ENCODE assay signal across 9 cellular contexts in genomic region chr10:102620615-102621417, GRCh38. TPM values are rescaled to one million over a fixed set of nuclear protein-coding genes. Genes with fewer than 3 reads are reported as not detected.
DNase-seq lines count a peak whose midpoint lies in the region; ATAC-seq, FAIRE-seq and TF ChIP-seq lines count a peak whose summit lies in the region.
"Had no signal": no experiment of that assay in that cellular context is flagged by ENCODE, and none has a peak within 500 bp of the region (broad histone marks: within the 10 kb centered on the region; RNA-seq: fewer than 3 reads in every experiment).

No MANE protein-coding gene starts in this region.

- H3F3A ChIP-seq in MM.1S (ENCODE audit: insufficient read depth, low read length), result no peaks in the 10 kb centered on the region

- H2BK20ac ChIP-seq in IMR-90 (ENCODE audit: low read depth, low read length), result peak overlapping the region; percentile 40; the same call in 1 of the 2 replicates

- peak overlapping the region; percentile 53 for H4K91ac ChIP-seq in IMR-90 (ENCODE audit: insufficient read depth, low read depth, low read length)

- H3K23ac ChIP-seq in IMR-90 (ENCODE audit: low read depth, low read length), result no peak overlapping the region; the same call in 1 of the 2 replicates

- H3K79me1 ChIP-seq in IMR-90 (ENCODE audit: low read depth in 1 of 2, low read length in 2 of 2), result peaks cover 4 to 24% of the 10 kb centered on the region in 2 experiments; a peak in 2 of 4 replicates

- H2BK120ac ChIP-seq in IMR-90 (ENCODE audit: low read depth, low read length), result peak overlapping the region; percentile 47

- TF ChIP-seq POLR2A in IMR-90 (IDR thresholded peaks at IDR 0.05; ENCODE audit: low read depth, low read length), result no peak
- no peak for TF ChIP-seq POLR2A in HepG2 (IDR thresholded peaks at IDR 0.05; ENCODE audit: insufficient read depth in 1 of 2, low read depth in 2 of 2, low read length in 2 of 2)
- TF ChIP-seq POLR2A in spleen (IDR thresholded peaks at IDR 0.05), result no peak

- H3K56ac ChIP-seq in IMR-90 (ENCODE audit: extremely low read depth, insufficient read depth, low read length), result no peak overlapping the region

- H3K36me3 ChIP-seq in IMR-90 (ENCODE audit: control insufficient read depth, insufficient read depth, low read length) (peaks cover 20% of the 10 kb centered on the region), colonic mucosa (no peaks in the 10 kb centered on the region), HepG2 (replicated peaks in 1 of 2; ENCODE audit: control insufficient read depth in 1 of 2, insufficient read depth in 2 of 2, low read length in 2 of 2) (peaks cover 6 to 20% of the 10 kb centered on the region in 2 experiments; a peak in 4 of 5 replicates), spleen (peaks cover 0 to 63% (median 25%) of the 10 kb centered on the region in 6 donors), MM.1S (replicated peaks; ENCODE audit: insufficient read depth, low read length) (no peaks in the 10 kb centered on the region)

- in situ Hi-C loops in IMR-90 (cut with MboI; ENCODE audit: low sequenced_read_pairs), result no loop called here
- in situ Hi-C loops in HepG2 (cut with HindIII; ENCODE audit: extremely low pct_ligation_motif_present, low pct_unique_long_range_greater_than_20kb), result no loop called here
- in situ Hi-C loops in KBM-7 (cut with MboI; ENCODE audit: low pct_unique_long_range_greater_than_20kb, low sequenced_read_pairs), result no loop called here

- H3K9me2 ChIP-seq in MM.1S (replicated peaks; ENCODE audit: insufficient read depth, low read length), result no peaks in the 10 kb centered on the region

- dilution Hi-C loops in IMR-90 (cut with HindIII; ENCODE audit: low sequenced_read_pairs, unreplicated experiment), result no loop called here

- H3K79me2 ChIP-seq in HepG2 (ENCODE audit: insufficient read depth, low read length), result no peaks in the 10 kb centered on the region
- H3K79me2 ChIP-seq in MM.1S (ENCODE audit: low read length), result no peaks in the 10 kb centered on the region

- no TSS peak for BruUV-seq in IMR-90 (replicated peaks; lab: Mats Ljungman, UMichigan)
- BruUV-seq in HepG2 (replicated peaks; lab: Mats Ljungman, UMichigan), result no TSS peak

- H3K9me1 ChIP-seq in IMR-90 (ENCODE audit: insufficient read depth, low read length), result peaks cover 28% of the 10 kb centered on the region

- H2BK5ac ChIP-seq in IMR-90 (ENCODE audit: low read depth, low read length, poor library complexity, severe bottlenecking), result peak overlapping the region; percentile 9

- H3K4me1 ChIP-seq in IMR-90 (ENCODE audit: control insufficient read depth, insufficient read depth, low read length), result peaks cover 29% of the 10 kb centered on the region
- peaks cover 9% of the 10 kb centered on the region for H3K4me1 ChIP-seq in colonic mucosa
- H3K4me1 ChIP-seq in HepG2 (ENCODE audit: insufficient read depth, low read length), result peaks cover 48% of the 10 kb centered on the region
- H3K4me1 ChIP-seq in spleen, result peaks cover 9 to 63% (median 40%) of the 10 kb centered on the region in 6 donors
- H3K4me1 ChIP-seq in MM.1S (ENCODE audit: low read length), result no peaks in the 10 kb centered on the region

- H3K14ac ChIP-seq in IMR-90 (replicated peaks; ENCODE audit: low read depth, low read length), result peak overlapping the region; percentile 76

- FAIRE-seq in HepG2 (lab: Jason Lieb, UNC), result no peak

- H2AK9ac ChIP-seq in IMR-90 (replicated peaks; ENCODE audit: low read depth, low read length, poor library complexity), result peak overlapping the region; percentile 81

- POLR2A ChIA-PET in IMR-90 (lab: Charles Lee; ENCODE audit: unreplicated experiment) (no interaction called here), HepG2 (lab: Yijun Ruan, JAX) (interaction anchor here (0.7 to 2.0 kb wide), 4 partner anchors 19 to 23 kb away, joined by 3 to 8 read pairs (median 4); no protein-coding TSS in a partner anchor)

- TF ChIP-seq RAD21 in IMR-90 (IDR thresholded peaks at IDR 0.05; ENCODE audit: low read length), result no peak
- no peak for TF ChIP-seq RAD21 in HepG2 (CRISPR knock-in tag; IDR thresholded peaks at IDR 0.05)

- ATAC-seq in IMR-90 (ENCODE audit: low read depth), result peak; percentile 52
- ATAC-seq in HepG2, result no peak; the same call in 1 of the 3 replicates
- ATAC-seq in GM18868 (IDR thresholded peaks at IDR 0.05; ENCODE audit: unreplicated experiment), result no peak

- no peaks in the 10 kb centered on the region for H3K9me3 ChIP-seq in IMR-90 (ENCODE audit: control insufficient read depth, insufficient read depth, low read length)
- H3K9me3 ChIP-seq in colonic mucosa, result no peaks in the 10 kb centered on the region
- H3K9me3 ChIP-seq in HepG2 (ENCODE audit: low read length), result no peaks in the 10 kb centered on the region
- no peaks in the 10 kb centered on the region for H3K9me3 ChIP-seq in spleen
- no peaks in the 10 kb centered on the region for H3K9me3 ChIP-seq in MM.1S (replicated peaks; ENCODE audit: insufficient read depth, low read length)

- peak overlapping the region in 1 of 2 experiments; percentile 45; a peak in 2 of 4 replicates for H4K8ac ChIP-seq in IMR-90 (ENCODE audit: low read depth in 2 of 2, low read length in 2 of 2)

- CTCF ChIA-PET in IMR-90 (lab: Yijun Ruan, JAX), result no interaction called here
- CTCF ChIA-PET in HepG2 (lab: Yijun Ruan, JAX; ENCODE audit: low intra/inter-chr PET ratio, low total read pairs), result no interaction called here

- TF ChIP-seq CTCF in IMR-90 (conservative IDR thresholded peaks at IDR 0.05; ENCODE audit: low read depth, low read length) (no peak), colonic mucosa (IDR thresholded peaks at IDR 0.05) (no peak), HepG2 (CRISPR knock-in tag; IDR thresholded peaks at IDR 0.05) (no peak), spleen (IDR thresholded peaks at IDR 0.05 in 8 of 11, conservative IDR thresholded peaks at IDR 0.05 in 3 of 11) (no peak), MM.1S (IDR thresholded peaks at IDR 0.05; ENCODE audit: low read length) (no peak)

- H3K4me2 ChIP-seq in IMR-90 (ENCODE audit: low read depth, low read length) (0 out of 2 replicates have a peak overlapping the region, but pooled peaks have one; percentile 12), HepG2 (ENCODE audit: low read depth, low read length) (no peak overlapping the region), MM.1S (ENCODE audit: low read depth, low read length) (no peak overlapping the region)

- peak overlapping the region; percentile 31; the same call in 1 of the 3 replicates for H2BK15ac ChIP-seq in IMR-90 (ENCODE audit: low read depth, low read length)

- H4K20me1 ChIP-seq in IMR-90 (ENCODE audit: insufficient read depth, low read length), result no peaks in the 10 kb centered on the region
- H4K20me1 ChIP-seq in HepG2 (ENCODE audit: insufficient read depth, low read length), result no peaks in the 10 kb centered on the region
- H4K20me1 ChIP-seq in MM.1S (ENCODE audit: insufficient read depth, low read length), result no peaks in the 10 kb centered on the region

- H2AK5ac ChIP-seq in IMR-90 (ENCODE audit: low read depth, low read length), result peak overlapping the region; percentile 73

- WGBS in IMR-90 (ENCODE audit: extremely low coverage in 2 of 2, insufficient read length in 1 of 2), 2 experiments, result 55% methylated on average over 8 of the region's 14 CpGs; no CpG with 5 or more reads in 1 of the 2 experiments
- 90% methylated on average over 12 of the region's 14 CpGs for WGBS in HepG2 (ENCODE audit: low lambda C conversion rate)
- 76 to 84% (median 79%) methylated on average over 9 to 14 of the region's 14 CpGs for WGBS in spleen, 5 donors

- peak overlapping the region; percentile 24 for H3K27ac ChIP-seq in IMR-90 (ENCODE audit: insufficient read depth, low read length)
- H3K27ac ChIP-seq in colonic mucosa, result peak overlapping the region; percentile 29
- H3K27ac ChIP-seq in HepG2 (ENCODE audit: extremely low read length, insufficient read depth, low read length), result no peak overlapping the region
- H3K27ac ChIP-seq in spleen, result peak overlapping the region; percentile 9 to 64 (median 45)
- no peak overlapping the region for H3K27ac ChIP-seq in MM.1S (ENCODE audit: low read length)

- H3K4ac ChIP-seq in IMR-90 (ENCODE audit: low read depth, low read length), result peak overlapping the region; percentile 56

- no peak overlapping the region for H4K5ac ChIP-seq in IMR-90 (ENCODE audit: low read depth, low read length)

- H3K27me3 ChIP-seq in IMR-90 (ENCODE audit: control insufficient read depth, insufficient read depth, low read length), result no peaks in the 10 kb centered on the region
- no peaks in the 10 kb centered on the region for H3K27me3 ChIP-seq in colonic mucosa
- no peaks in the 10 kb centered on the region for H3K27me3 ChIP-seq in HepG2 (ENCODE audit: control insufficient read depth in 1 of 2, insufficient read depth in 2 of 2, low read length in 2 of 2)
- H3K27me3 ChIP-seq in spleen (replicated peaks in 1 of 7), result no peaks in the 10 kb centered on the region
- no peaks in the 10 kb centered on the region for H3K27me3 ChIP-seq in MM.1S (replicated peaks; ENCODE audit: insufficient read depth, low read length)

- no peak overlapping the region for H3K18ac ChIP-seq in IMR-90 (ENCODE audit: low read depth, low read length)

- H3K4me3 ChIP-seq in IMR-90 (ENCODE audit: insufficient read depth, low read depth, low read length) (no peak overlapping the region), colonic mucosa (no peak overlapping the region), HepG2 (replicated peaks in 1 of 3; ENCODE audit: insufficient read depth in 1 of 3, low read depth in 2 of 3, low read length in 3 of 3) (no peak overlapping the region), spleen (no peak overlapping the region), MM.1S (ENCODE audit: low read length) (no peak overlapping the region)

- TF ChIP-seq EP300 in HepG2 (IDR thresholded peaks at IDR 0.05; ENCODE audit: low read depth in 2 of 2, low read length in 2 of 2) (no peak), HepG2 (CRISPR knock-in tag; IDR thresholded peaks at IDR 0.05; ENCODE audit: borderline replicate concordance) (no peak)

- intact Hi-C loops in IMR-90 (cut with micrococcal nuclease), result no loop called here
- intact Hi-C loops in colonic mucosa (cut with DNase I), result no loop called here
- intact Hi-C loops in HepG2 (cut with micrococcal nuclease; ENCODE audit: unreplicated experiment), result no loop called here
- intact Hi-C loops in spleen (cut with DNase I; ENCODE audit: low total_unique reads), result no loop called here

- DNase-seq in IMR-90, result peak; percentile 55
- DNase-seq in colonic mucosa, result no peak
- no peak for DNase-seq in HepG2 (ENCODE audit: low spot score)
- DNase-seq in spleen, result no peak
- no peak for DNase-seq in COLO668 (lab: John Stamatoyannopoulos, UW; ENCODE audit: unreplicated experiment)
- no peak for DNase-seq in KBM-7
- no peak for DNase-seq in MM.1S
- DNase-seq: NCI-H1694 had no signal

- 0 out of 2 replicates have a peak overlapping the region, but pooled peaks have one; percentile 2 for H3K9ac ChIP-seq in IMR-90 (ENCODE audit: low read depth, low read length)
- peak overlapping the region in 1 of 2 donors; percentile 16 for H3K9ac ChIP-seq in colonic mucosa (ENCODE audit: low read depth in 2 of 2, low read length in 2 of 2)
- H3K9ac ChIP-seq in HepG2 (ENCODE audit: insufficient read depth, low read depth, low read length), result no peak overlapping the region
- no peak overlapping the region for H3K9ac ChIP-seq in MM.1S (ENCODE audit: low read length)

- H2AFZ ChIP-seq in IMR-90 (replicated peaks; ENCODE audit: low read length, poor library complexity), result peak overlapping the region; percentile 62
- no peak overlapping the region for H2AFZ ChIP-seq in HepG2 (ENCODE audit: low read length)
- no peak overlapping the region for H2AFZ ChIP-seq in MM.1S (ENCODE audit: low read length)

RNA-seq across cellular contexts. Expression of gene TRIM8, which starts 23.5 kb away (rescaled TPM):
- total RNA-seq in IMR-90 (2012; rRNA removed) (25.5 and 30.0 TPM in 2 replicates), colonic mucosa (10 to 100 TPM; 64.9 to 79.6 TPM), HepG2 (2016; rRNA removed; fragmentation: Illumina TruSeq; extraction: Trizol) (38.9 and 39.8 TPM in 2 replicates), spleen (100 to 1,000 TPM in 2 of 7 donors, 10 to 100 TPM in 5; 86.3 to 116 (median 94.9) TPM)
- polyA plus RNA-seq in IMR-90 (2012; rRNA removed) (124 and 126 TPM in 2 replicates), HepG2 (2011; rRNA removed) (66.5 and 84.1 TPM in 2 replicates), spleen (10 to 100 TPM; 23.5 to 37.6 (median 27.0) TPM)
- polyA plus RNA-seq in IMR-90 (2012; cell fraction: cytosol; rRNA removed), result 102 and 174 TPM in 2 replicates
- polyA plus RNA-seq in IMR-90 (2012; cell fraction: nucleus; rRNA removed; ENCODE audit: low replicate concordance), result 82.9 and 135 TPM in 2 replicates
- 13.4 and 13.6 TPM in 2 replicates for total RNA-seq in HepG2 (2016; cell fraction: cytosol; rRNA removed; fragmentation: Illumina TruSeq; extraction: Trizol; ENCODE audit: low read depth)
- 33.2 and 39.7 TPM in 2 replicates for total RNA-seq in HepG2 (2016; cell fraction: insoluble cytoplasmic fraction; rRNA removed; fragmentation: Illumina TruSeq; extraction: Trizol)
- 49.9 and 53.6 TPM in 2 replicates for total RNA-seq in HepG2 (2016; cell fraction: membrane; rRNA removed; fragmentation: Illumina TruSeq; extraction: Trizol)
- total RNA-seq in HepG2 (2016; cell fraction: nucleus; rRNA removed; fragmentation: Illumina TruSeq; extraction: Trizol), result 21.9 and 30.8 TPM in 2 replicates
- polyA plus RNA-seq in HepG2 (2011; cell fraction: cytosol; rRNA removed), result 62.9 and 70.1 TPM in 2 replicates
- polyA plus RNA-seq in HepG2 (2011; cell fraction: nucleus; rRNA removed), result 86.9 and 92.0 TPM in 2 replicates
- 98.0 and 117 TPM in 2 replicates for polyA plus RNA-seq in HepG2 (2012)
- 18.4 and 21.2 TPM in 2 replicates for polyA plus RNA-seq in HepG2 (2016; cell fraction: cytosol; fragmentation: Illumina TruSeq; extraction: Trizol; ENCODE audit: low read depth)
- 51.6 and 70.7 TPM in 2 replicates for polyA plus RNA-seq in HepG2 (2016; cell fraction: insoluble cytoplasmic fraction; fragmentation: Illumina TruSeq; extraction: Trizol; ENCODE audit: low read depth)
- polyA plus RNA-seq in HepG2 (2016; cell fraction: membrane; fragmentation: Illumina TruSeq; extraction: Trizol; ENCODE audit: low read depth), result 57.9 and 63.0 TPM in 2 replicates
- polyA plus RNA-seq in HepG2 (2016; cell fraction: nucleus; fragmentation: Illumina TruSeq; extraction: Trizol; ENCODE audit: insufficient read depth, low read depth), result 63.9 and 73.5 TPM in 2 replicates
- 23.8 and 82.1 TPM in 2 replicates for polyA minus RNA-seq in HepG2 (2011; rRNA and poly(A)+ RNA removed; ENCODE audit: low replicate concordance)
- 41.1 and 48.2 TPM in 2 replicates for polyA minus RNA-seq in HepG2 (2011; cell fraction: cytosol; rRNA and poly(A)+ RNA removed)
- 36.6 and 46.0 TPM in 2 replicates for polyA minus RNA-seq in HepG2 (2011; cell fraction: nucleus; rRNA and poly(A)+ RNA removed)

Comparison
In these comparisons a context has a peak if more than half of its experiments do, and no peak if none do; other contexts are left out.
1. H3K27ac ChIP-seq: peak in IMR-90 (single experiment), colonic mucosa (single experiment) and spleen (8 of 8); none in HepG2 (single experiment) and MM.1S (single experiment).